In the genomic region with DNA sequence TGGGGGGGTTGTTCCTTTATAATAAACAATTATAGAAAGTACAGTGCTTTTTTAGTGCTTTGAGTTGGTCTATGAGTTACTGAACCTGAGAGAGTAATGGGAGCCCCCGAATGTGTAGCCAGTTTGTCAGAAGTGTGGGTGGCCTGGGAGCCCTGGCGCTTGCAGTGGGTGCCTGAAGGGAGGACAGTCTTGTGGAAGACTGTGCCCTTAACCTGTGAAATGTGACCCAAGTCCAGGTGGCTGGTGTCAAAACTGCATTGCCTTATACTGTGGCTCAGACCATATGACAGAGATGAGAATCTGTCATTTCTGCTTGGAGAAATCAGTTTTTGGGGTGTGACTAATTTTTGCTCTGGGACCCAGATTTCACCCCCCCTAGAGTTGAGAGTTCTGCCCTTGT, we compare ENCODE assay signal across 20 cellular contexts. TPM values are rescaled to one million over a fixed set of nuclear protein-coding genes. Genes with fewer than 3 reads are reported as not detected.
DNase-seq lines count a peak whose midpoint lies in the region; ATAC-seq and TF ChIP-seq lines count a peak whose summit lies in the region.
"Had no signal": no experiment of that assay in that cellular context is flagged by ENCODE, and none has a peak within 500 bp of the region (broad histone marks: within the 10 kb centered on the region; RNA-seq: fewer than 3 reads in every experiment).

No MANE protein-coding gene starts in this region.

- no peaks in the 10 kb centered on the region for H3K27me3 Mint-ChIP-seq in T-helper 1 cell treated with Interleukin-12 subunit alpha and Interleukin-12 subunit beta and Interleukin-4 antibody, amounts not matched to agents 30 μg/mL and 1 μg/mL, for 36 hours (ENCODE audit: low read depth)
- H3K27me3 Mint-ChIP-seq in activated naive CD8-positive, alpha-beta T cell treated with anti-CD3 and anti-CD28 coated beads, Interleukin-2, amount 10 ng/mL, durations not matched to agents 7 days and 5 days, result peaks cover 2% of the 10 kb centered on the region
- no peaks in the 10 kb centered on the region for H3K27me3 Mint-ChIP-seq in stimulated activated naive B cell treated with anti-CD40 and anti-IgM and Interleukin-4, amounts not matched to agents 10 μg/mL and 1 μg/mL and 100 μg/mL, for 72 hours
- H3K27me3 Mint-ChIP-seq in osteocyte (ENCODE audit: unreplicated experiment), result peaks cover 46% of the 10 kb centered on the region

- peak; percentile 18 for ATAC-seq in HG02885 (IDR thresholded peaks at IDR 0.05; ENCODE audit: poor library complexity, unreplicated experiment)
- no peak for ATAC-seq in activated naive CD8-positive, alpha-beta T cell treated with anti-CD3 and anti-CD28 coated beads, Interleukin-2, amount 10 ng/mL, durations not matched to agents 7 days and 5 days (ENCODE audit: low read depth)
- peak; percentile 56 to 58 for ATAC-seq in stimulated activated naive B cell treated with anti-CD40 and anti-IgM and Interleukin-4, amounts not matched to agents 10 μg/mL and 1 μg/mL and 100 μg/mL, for 72 hours (replicated peaks)
- ATAC-seq: gastrocnemius medialis, left lobe of liver, SK-N-SH treated with all-trans-retinoic acid at 6 μM for 48 hours had no signal

- H3K36me3 ChIP-seq in MM.1S (replicated peaks; ENCODE audit: insufficient read depth, low read length), result no peaks in the 10 kb centered on the region
- H3K36me3 ChIP-seq: gastrocnemius medialis, sigmoid colon had no signal

- H3K4me3 Mint-ChIP-seq in T-helper 1 cell treated with Interleukin-12 subunit alpha and Interleukin-12 subunit beta and Interleukin-4 antibody, amounts not matched to agents 30 μg/mL and 1 μg/mL, for 36 hours, result no peak overlapping the region
- no peak overlapping the region for H3K4me3 Mint-ChIP-seq in activated naive CD8-positive, alpha-beta T cell treated with anti-CD3 and anti-CD28 coated beads, Interleukin-2, amount 10 ng/mL, durations not matched to agents 7 days and 5 days
- H3K4me3 Mint-ChIP-seq in stimulated activated naive B cell treated with anti-CD40 and anti-IgM and Interleukin-4, amounts not matched to agents 10 μg/mL and 1 μg/mL and 100 μg/mL, for 72 hours, result peak overlapping the region; percentile 66 to 84
- H3K4me3 Mint-ChIP-seq in osteocyte (ENCODE audit: unreplicated experiment), result no peak overlapping the region

- POLR2A ChIA-PET in activated naive CD8-positive, alpha-beta T cell treated with anti-CD3 and anti-CD28 coated beads, Interleukin-2, amount 10 ng/mL, durations not matched to agents 7 days and 5 days (lab: Charles Lee), result interaction anchor here (3.9 to 4.0 kb wide), 2 partner anchors 24 to 25 kb away, joined by 32 to 43 read pairs; partner anchors contain the start of gene CARD11

- DNase-seq in T-helper 1 cell (no peak), medulla oblongata (ENCODE audit: extremely low spot score) (no peak), MM.1S (no peak), osteocyte (ENCODE audit: extremely low spot score, unreplicated experiment) (no peak)
- DNase-seq in activated naive CD8-positive, alpha-beta T cell treated with anti-CD3 and anti-CD28 coated beads, Interleukin-2, amount 10 ng/mL, durations not matched to agents 7 days and 5 days, result no peak
- no peak for DNase-seq in stimulated activated naive B cell treated with anti-CD40 and anti-IgM and Interleukin-4, amounts not matched to agents 10 μg/mL and 1 μg/mL and 100 μg/mL, for 72 hours
- DNase-seq: activated CD8-positive, alpha-beta memory T cell treated with anti-CD3 and anti-CD28 coated beads for 24 hours; cortex of kidney; DND-41; gastrocnemius medialis; NCI-H187 treated with DMSO at 0.1 percent for 48 hours; sigmoid colon had no signal

- peak overlapping the region; percentile 23 for H3K27ac Mint-ChIP-seq in T-helper 1 cell treated with Interleukin-12 subunit alpha and Interleukin-12 subunit beta and Interleukin-4 antibody, amounts not matched to agents 30 μg/mL and 1 μg/mL, for 36 hours
- H3K27ac Mint-ChIP-seq in activated naive CD8-positive, alpha-beta T cell treated with anti-CD3 and anti-CD28 coated beads, Interleukin-2, amount 10 ng/mL, durations not matched to agents 7 days and 5 days, result peak overlapping the region; percentile 72
- H3K27ac Mint-ChIP-seq in stimulated activated naive B cell treated with anti-CD40 and anti-IgM and Interleukin-4, amounts not matched to agents 10 μg/mL and 1 μg/mL and 100 μg/mL, for 72 hours, result peak overlapping the region; percentile 98
- H3K27ac Mint-ChIP-seq in osteocyte (ENCODE audit: unreplicated experiment), result no peak overlapping the region

- H3K9me2 ChIP-seq in MM.1S (replicated peaks; ENCODE audit: insufficient read depth, low read length), result no peaks in the 10 kb centered on the region

- peaks cover 72% of the 10 kb centered on the region for H3K4me1 Mint-ChIP-seq in T-helper 1 cell treated with Interleukin-12 subunit alpha and Interleukin-12 subunit beta and Interleukin-4 antibody, amounts not matched to agents 30 μg/mL and 1 μg/mL, for 36 hours (ENCODE audit: low read depth)
- H3K4me1 Mint-ChIP-seq in activated naive CD8-positive, alpha-beta T cell treated with anti-CD3 and anti-CD28 coated beads, Interleukin-2, amount 10 ng/mL, durations not matched to agents 7 days and 5 days, result peaks cover 74% of the 10 kb centered on the region
- H3K4me1 Mint-ChIP-seq in stimulated activated naive B cell treated with anti-CD40 and anti-IgM and Interleukin-4, amounts not matched to agents 10 μg/mL and 1 μg/mL and 100 μg/mL, for 72 hours, result peaks cover 57 to 79% of the 10 kb centered on the region in 2 donors
- no peaks in the 10 kb centered on the region for H3K4me1 Mint-ChIP-seq in osteocyte (ENCODE audit: unreplicated experiment)
- H3K4me1 Mint-ChIP-seq: brain had no signal

- no peak overlapping the region for H2AFZ ChIP-seq in MM.1S (ENCODE audit: low read length)

- no peak overlapping the region for H3K9ac ChIP-seq in MM.1S (ENCODE audit: low read length)

- H4K20me1 ChIP-seq in MM.1S (ENCODE audit: insufficient read depth, low read length), result no peaks in the 10 kb centered on the region

- H3K4me2 ChIP-seq in MM.1S (ENCODE audit: low read depth, low read length), result no peak overlapping the region

- H3K36me3 Mint-ChIP-seq in T-helper 1 cell treated with Interleukin-12 subunit alpha and Interleukin-12 subunit beta and Interleukin-4 antibody, amounts not matched to agents 30 μg/mL and 1 μg/mL, for 36 hours (ENCODE audit: low read depth), result peaks cover 16% of the 10 kb centered on the region
- peaks cover 22% of the 10 kb centered on the region for H3K36me3 Mint-ChIP-seq in activated naive CD8-positive, alpha-beta T cell treated with anti-CD3 and anti-CD28 coated beads, Interleukin-2, amount 10 ng/mL, durations not matched to agents 7 days and 5 days
- H3K36me3 Mint-ChIP-seq in stimulated activated naive B cell treated with anti-CD40 and anti-IgM and Interleukin-4, amounts not matched to agents 10 μg/mL and 1 μg/mL and 100 μg/mL, for 72 hours, result peaks cover 2 to 18% of the 10 kb centered on the region in 2 donors
- no peaks in the 10 kb centered on the region for H3K36me3 Mint-ChIP-seq in osteocyte (ENCODE audit: unreplicated experiment)
- H3K36me3 Mint-ChIP-seq: brain had no signal

- no peaks in the 10 kb centered on the region for H3K9me3 ChIP-seq in MM.1S (replicated peaks; ENCODE audit: insufficient read depth, low read length)
- H3K9me3 ChIP-seq: gastrocnemius medialis, sigmoid colon had no signal

- H3K27me3 ChIP-seq in MM.1S (replicated peaks; ENCODE audit: insufficient read depth, low read length), result no peaks in the 10 kb centered on the region
- H3K27me3 ChIP-seq: gastrocnemius medialis, sigmoid colon had no signal

- H3K4me3 ChIP-seq in MM.1S (ENCODE audit: low read length), result no peak overlapping the region
- H3K4me3 ChIP-seq: gastrocnemius medialis, sigmoid colon had no signal

- no peaks in the 10 kb centered on the region for H3K79me2 ChIP-seq in MM.1S (ENCODE audit: low read length)

- peaks cover 23% of the 10 kb centered on the region for H3K9me3 Mint-ChIP-seq in T-helper 1 cell treated with Interleukin-12 subunit alpha and Interleukin-12 subunit beta and Interleukin-4 antibody, amounts not matched to agents 30 μg/mL and 1 μg/mL, for 36 hours
- peaks cover 12% of the 10 kb centered on the region for H3K9me3 Mint-ChIP-seq in activated naive CD8-positive, alpha-beta T cell treated with anti-CD3 and anti-CD28 coated beads, Interleukin-2, amount 10 ng/mL, durations not matched to agents 7 days and 5 days
- H3K9me3 Mint-ChIP-seq in stimulated activated naive B cell treated with anti-CD40 and anti-IgM and Interleukin-4, amounts not matched to agents 10 μg/mL and 1 μg/mL and 100 μg/mL, for 72 hours, result peaks cover 8 to 11% of the 10 kb centered on the region in 2 donors
- H3K9me3 Mint-ChIP-seq in osteocyte (ENCODE audit: unreplicated experiment), result peaks cover 17% of the 10 kb centered on the region

- peaks cover 3% of the 10 kb centered on the region; the same call in 1 of the 2 replicates for H3K4me1 ChIP-seq in MM.1S (ENCODE audit: low read length)
- H3K4me1 ChIP-seq: gastrocnemius medialis, sigmoid colon had no signal

- H3F3A ChIP-seq in MM.1S (ENCODE audit: insufficient read depth, low read length), result no peaks in the 10 kb centered on the region

- TF ChIP-seq CTCF in MM.1S (IDR thresholded peaks at IDR 0.05; ENCODE audit: low read length) (no peak), osteocyte (IDR thresholded peaks at IDR 0.05) (no peak)

- no peak overlapping the region for H3K27ac ChIP-seq in MM.1S (ENCODE audit: low read length)
- H3K27ac ChIP-seq: 22Rv1, gastrocnemius medialis, sigmoid colon had no signal

RNA-seq across cellular contexts. Expression of gene CARD11, which starts 23.9 kb away (rescaled TPM):
- 100 to 1,000 TPM; 140 to 151 TPM for total RNA-seq in activated naive CD8-positive, alpha-beta T cell treated with anti-CD3 and anti-CD28 coated beads, Interleukin-2, amount 10 ng/mL, durations not matched to agents 7 days and 5 days
- 0.24 TPM in 1 of 2 replicates, not detected in the other for total RNA-seq in osteocyte
- total RNA-seq: osteoblast, RPMI7951 had no signal

Comparison
In these comparisons a context has a peak if more than half of its experiments do, and no peak if none do; other contexts are left out.
1. H3K4me3 Mint-ChIP-seq: peak in stimulated activated naive B cell treated with anti-CD40 and anti-IgM and Interleukin-4, amounts not matched to agents 10 μg/mL and 1 μg/mL and 100 μg/mL, for 72 hours (2 of 2); none in T-helper 1 cell treated with Interleukin-12 subunit alpha and Interleukin-12 subunit beta and Interleukin-4 antibody, amounts not matched to agents 30 μg/mL and 1 μg/mL, for 36 hours (single experiment), activated naive CD8-positive, alpha-beta T cell treated with anti-CD3 and anti-CD28 coated beads, Interleukin-2, amount 10 ng/mL, durations not matched to agents 7 days and 5 days (single experiment) and osteocyte (single experiment).
2. RNA of gene CARD11, which starts 23.9 kb away (total RNA-seq): 140 to 151 TPM in activated naive CD8-positive, alpha-beta T cell treated with anti-CD3 and anti-CD28 coated beads, Interleukin-2, amount 10 ng/mL, durations not matched to agents 7 days and 5 days; 0.24 TPM in osteocyte; every median in the first group is over 100 times any median in the second.